8 cellular contexts compared by ENCODE assay signal in the genomic region with DNA sequence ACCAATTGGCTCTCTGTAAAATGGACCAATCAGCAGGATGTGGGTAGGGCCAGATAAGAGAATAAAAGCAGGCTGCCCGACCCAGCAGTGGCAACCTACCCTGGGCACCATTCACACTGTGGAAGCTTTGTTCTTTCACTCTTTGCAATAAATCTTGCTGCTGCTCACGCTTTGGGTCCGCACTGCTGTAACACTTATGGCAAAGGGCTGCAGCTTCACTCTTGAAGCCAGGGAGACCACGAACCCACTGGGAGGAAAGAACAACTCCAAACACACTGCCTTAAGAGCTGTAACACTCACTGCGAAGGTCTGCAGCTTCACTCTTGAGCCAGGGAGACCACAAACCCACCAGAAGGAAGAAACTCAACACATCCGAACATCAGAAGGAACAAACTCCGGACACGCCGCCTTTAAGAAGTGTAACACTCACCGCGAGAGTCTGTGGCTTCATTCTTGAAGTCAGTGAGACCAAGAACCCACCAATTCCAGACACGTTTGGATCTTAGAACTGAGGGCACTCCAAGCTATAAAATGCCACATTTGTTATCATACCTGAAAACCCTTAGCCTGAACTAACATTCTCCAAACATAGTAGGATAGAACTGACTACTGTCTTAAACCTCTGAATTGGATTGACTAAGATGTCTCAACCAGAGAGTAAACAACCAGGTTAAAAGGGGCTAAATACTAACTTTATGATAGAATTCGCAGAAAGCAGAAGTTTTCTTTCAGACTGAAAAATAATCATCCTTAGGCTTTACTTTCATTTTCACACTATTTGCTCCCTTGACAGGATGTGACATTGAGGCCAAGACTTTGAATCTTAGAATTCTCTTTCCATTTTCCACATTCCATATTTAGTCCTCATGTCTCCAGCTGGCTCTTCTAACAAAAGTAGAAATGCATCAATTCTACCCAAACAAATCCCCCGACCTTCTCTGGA. TPM values are rescaled to one million over a fixed set of nuclear protein-coding genes. Genes with fewer than 3 reads are reported as not detected.
DNase-seq lines count a peak whose midpoint lies in the region; ATAC-seq and TF ChIP-seq lines count a peak whose summit lies in the region.

No MANE protein-coding gene starts in this region.

- H3K4me3 ChIP-seq in SU-DHL-6 (ENCODE audit: insufficient read depth, low read length, poor library complexity, severe bottlenecking) (peak overlapping the region; percentile 27), mucosa of descending colon (no peak overlapping the region), H7 (ENCODE audit: insufficient read depth, low read depth, low read length) (no peak overlapping the region)

- H3K9me2 ChIP-seq in SU-DHL-6 (replicated peaks; ENCODE audit: insufficient read depth, low read length), result no peaks in the 10 kb centered on the region

- TF ChIP-seq CTCF in SU-DHL-6 (IDR thresholded peaks at IDR 0.05; ENCODE audit: insufficient read depth, low read length, poor library complexity, severe bottlenecking) (no peak), mucosa of descending colon (IDR thresholded peaks at IDR 0.05) (no peak)

- no peaks in the 10 kb centered on the region for H3K79me2 ChIP-seq in SU-DHL-6 (ENCODE audit: insufficient read depth, low read length)

- peak overlapping the region; percentile 80 for H2AFZ ChIP-seq in SU-DHL-6 (ENCODE audit: low read depth, low read length, severe bottlenecking)

- ATAC-seq in GM18508 (IDR thresholded peaks at IDR 0.05; ENCODE audit: insufficient read depth, unreplicated experiment) (peak; percentile 17), HG02759 (IDR thresholded peaks at IDR 0.05; ENCODE audit: unreplicated experiment) (peak; percentile 17), mucosa of descending colon (no peak)

- H3K9me3 ChIP-seq in SU-DHL-6 (ENCODE audit: insufficient read depth, low read length) (no peaks in the 10 kb centered on the region), mucosa of descending colon (no peaks in the 10 kb centered on the region)

- no peak for DNase-seq in epithelial cell of prostate (ENCODE audit: low read depth, low spot score)
- peak; percentile 13 to 15 for DNase-seq in stimulated activated CD4-positive, alpha-beta T cell treated with anti-CD3 and anti-CD28 coated beads, Interleukin-2, amount 100 ng/mL, for 48 hours
- DNase-seq in NCI-H1092 (lab: John Stamatoyannopoulos, UW), result no peak
- DNase-seq in mucosa of descending colon, result no peak
- DNase-seq in H7, result no peak

- H3K27me3 ChIP-seq in SU-DHL-6 (ENCODE audit: low read length), result no peaks in the 10 kb centered on the region
- H3K27me3 ChIP-seq in H7 (ENCODE audit: control insufficient read depth, insufficient read depth, low read length), result no peaks in the 10 kb centered on the region

- peaks cover 15% of the 10 kb centered on the region for H3K4me1 ChIP-seq in mucosa of descending colon (ENCODE audit: low read depth)

- H3K4me2 ChIP-seq in SU-DHL-6 (ENCODE audit: low read depth, low read length, poor library complexity, severe bottlenecking), result peak overlapping the region; percentile 73

- H3K9ac ChIP-seq in SU-DHL-6 (ENCODE audit: low read length), result no peak overlapping the region; the same call in 1 of the 2 replicates

- no peaks in the 10 kb centered on the region for H3K36me3 ChIP-seq in SU-DHL-6 (ENCODE audit: low read length)
- H3K36me3 ChIP-seq in mucosa of descending colon (ENCODE audit: low read depth), result no peaks in the 10 kb centered on the region
- no peaks in the 10 kb centered on the region for H3K36me3 ChIP-seq in H7 (replicated peaks; ENCODE audit: control insufficient read depth, insufficient read depth, low read length)

- intact Hi-C loops in mucosa of descending colon (cut with DNase I, micrococcal nuclease), result no loop called here

- no peaks in the 10 kb centered on the region for H3F3A ChIP-seq in SU-DHL-6 (ENCODE audit: insufficient read depth)

- H4K20me1 ChIP-seq in SU-DHL-6 (ENCODE audit: low read depth, low read length), result no peaks in the 10 kb centered on the region

- H3K27ac ChIP-seq in SU-DHL-6 (ENCODE audit: low read depth, low read length) (no peak overlapping the region), epithelial cell of prostate (peak overlapping the region; percentile 51)

RNA-seq across cellular contexts. Expression of gene CDKL1, which starts 33.6 kb away (rescaled TPM):
- 10 to 100 TPM; 31.0 to 70.4 (median 53.5) TPM for total RNA-seq in mucosa of descending colon
- 5.8 and 16.4 TPM in 2 replicates for total RNA-seq in H7 (2014; rRNA removed; shearing (Covaris generic))

RNA-seq across cellular contexts. Expression of gene DMAC2L, which starts 50.9 kb away (rescaled TPM):
- total RNA-seq in mucosa of descending colon, result 10 to 100 TPM; 18.9 to 27.6 (median 21.5) TPM
- total RNA-seq in H7 (2014; rRNA removed; shearing (Covaris generic)), result 8.0 and 8.2 TPM in 2 replicates

RNA-seq across cellular contexts. Expression of gene L2HGDH, which starts 51.0 kb away (rescaled TPM):
- total RNA-seq in mucosa of descending colon, result 10 to 100 TPM in 1 of 3 donors, 1 to 10 TPM in 2; 7.2 to 11.2 (median 9.8) TPM
- total RNA-seq in H7 (2014; rRNA removed; shearing (Covaris generic)), result 17.4 and 18.2 TPM in 2 replicates

Comparison
In these comparisons a context has a peak if more than half of its experiments do, and no peak if none do; other contexts are left out.
1. DNase-seq: peak in stimulated activated CD4-positive, alpha-beta T cell treated with anti-CD3 and anti-CD28 coated beads, Interleukin-2, amount 100 ng/mL, for 48 hours (2 of 2); none in epithelial cell of prostate (single experiment), NCI-H1092 (single experiment), mucosa of descending colon (0 of 3) and H7 (single experiment).